8 cellular contexts compared by ENCODE assay signal in genomic region chr15:43187544-43188155, GRCh38. TPM values are rescaled to one million over a fixed set of nuclear protein-coding genes. Genes with fewer than 3 reads are reported as not detected.
A peak's percentile ranks its signal among the peaks of the same experiment; 100 is the strongest.
DNase-seq lines count a peak whose midpoint lies in the region; ATAC-seq and TF ChIP-seq lines count a peak whose summit lies in the region.

No MANE protein-coding gene starts in this region.

- H3K27me3 Mint-ChIP-seq in glutamatergic neuron (ENCODE audit: unreplicated experiment) = peaks cover 4% of the 10 kb centered on the region

- DNase-seq in SHP77 (lab: John Stamatoyannopoulos, UW) (peak; percentile 25 to 64), SHP77 treated with DMSO at 0.1 percent for 48 hours (lab: John Stamatoyannopoulos, UW) (no peak), LoVo (ENCODE audit: low spot score) (peak; percentile 63), WERI-Rb-1 (no peak), glutamatergic neuron (no peak), thoracic aorta (ENCODE audit: low spot score) (no peak)
- no peak for DNase-seq in stimulated activated CD4-positive, alpha-beta T cell treated with anti-CD3 and anti-CD28 coated beads, Interleukin-4, amount 100 ng/mL, for 4 hours

- peak overlapping the region; percentile 30 for H3K4me3 Mint-ChIP-seq in glutamatergic neuron (ENCODE audit: unreplicated experiment)

- H3K9me3 Mint-ChIP-seq in glutamatergic neuron (ENCODE audit: unreplicated experiment) = peaks cover 4% of the 10 kb centered on the region

- H3K36me3 Mint-ChIP-seq in glutamatergic neuron (ENCODE audit: unreplicated experiment) = no peaks in the 10 kb centered on the region

- TF ChIP-seq CTCF in WERI-Rb-1 (IDR thresholded peaks at IDR 0.05; ENCODE audit: low read depth, low read length) (peak; percentile 26; the same call in 1 of the 2 replicates), glutamatergic neuron (IDR thresholded peaks at IDR 0.05; ENCODE audit: partially characterized antibody, unreplicated experiment) (peak; percentile 29), thoracic aorta (IDR thresholded peaks at IDR 0.05) (peak; percentile 38)

- H3K27ac Mint-ChIP-seq in glutamatergic neuron (ENCODE audit: unreplicated experiment) = no peak overlapping the region

- H3K4me3 ChIP-seq in WERI-Rb-1 (ENCODE audit: low read depth, low read length) (no peak overlapping the region), thoracic aorta (no peak overlapping the region)

- H3K36me3 ChIP-seq in WERI-Rb-1 = peaks cover 16% of the 10 kb centered on the region
- peaks cover 35% of the 10 kb centered on the region for H3K36me3 ChIP-seq in thoracic aorta

- peaks cover 2% of the 10 kb centered on the region for H3K4me1 Mint-ChIP-seq in glutamatergic neuron (ENCODE audit: low read depth, unreplicated experiment)

- peaks cover 14% of the 10 kb centered on the region in 2 donors for H3K4me1 ChIP-seq in thoracic aorta (ENCODE audit: control insufficient read depth in 1 of 2, low read depth in 2 of 2)

- H3K9me3 ChIP-seq in WERI-Rb-1 (ENCODE audit: severe bottlenecking) (no peaks in the 10 kb centered on the region), thoracic aorta (no peaks in the 10 kb centered on the region)

- ATAC-seq in thoracic aorta (ENCODE audit: insufficient number of reproducible peaks, low FRiP score, low read depth) = no peak
- no peak for ATAC-seq in GM19023 (IDR thresholded peaks at IDR 0.05; ENCODE audit: unreplicated experiment)

- H3K27me3 ChIP-seq in WERI-Rb-1 (ENCODE audit: insufficient read depth, low read depth, severe bottlenecking) (no peaks in the 10 kb centered on the region), thoracic aorta (replicated peaks; ENCODE audit: insufficient read depth) (no peaks in the 10 kb centered on the region)

- H3K27ac ChIP-seq in WERI-Rb-1 (no peak overlapping the region), thoracic aorta (no peak overlapping the region)

RNA-seq across cellular contexts. Expression of gene CCNDBP1, which starts 2.4 kb away (rescaled TPM):
- total RNA-seq in glutamatergic neuron (ENCODE audit: unreplicated experiment) (86.8 TPM), thoracic aorta (100 to 1,000 TPM in 1 of 2 donors, 10 to 100 TPM in 1; 61.5 to 153 TPM)

RNA-seq across cellular contexts. Expression of gene EPB42, which starts 33.2 kb away (rescaled TPM):
- total RNA-seq in glutamatergic neuron (ENCODE audit: unreplicated experiment) (not detected), thoracic aorta (not detected)

RNA-seq across cellular contexts. Expression of gene TMEM62, which starts 54.3 kb away (rescaled TPM):
- total RNA-seq in glutamatergic neuron (ENCODE audit: unreplicated experiment) = 19.1 TPM
- total RNA-seq in thoracic aorta = 10 to 100 TPM; 22.5 to 51.1 TPM

Comparison
In these comparisons a context has a peak if more than half of its experiments do, and no peak if none do; other contexts are left out.
1. DNase-seq: peak in SHP77 (2 of 2) and LoVo (single experiment); none in SHP77 treated with DMSO at 0.1 percent for 48 hours (single experiment), WERI-Rb-1 (single experiment), glutamatergic neuron (single experiment), thoracic aorta (single experiment) and stimulated activated CD4-positive, alpha-beta T cell treated with anti-CD3 and anti-CD28 coated beads, Interleukin-4, amount 100 ng/mL, for 4 hours (0 of 2).
2. Peak in every context shown above with its lines, with median percentiles within 50 percentile points of each other: CTCF ChIP-seq.